8 cellular contexts compared by ENCODE assay signal in the genomic region with DNA sequence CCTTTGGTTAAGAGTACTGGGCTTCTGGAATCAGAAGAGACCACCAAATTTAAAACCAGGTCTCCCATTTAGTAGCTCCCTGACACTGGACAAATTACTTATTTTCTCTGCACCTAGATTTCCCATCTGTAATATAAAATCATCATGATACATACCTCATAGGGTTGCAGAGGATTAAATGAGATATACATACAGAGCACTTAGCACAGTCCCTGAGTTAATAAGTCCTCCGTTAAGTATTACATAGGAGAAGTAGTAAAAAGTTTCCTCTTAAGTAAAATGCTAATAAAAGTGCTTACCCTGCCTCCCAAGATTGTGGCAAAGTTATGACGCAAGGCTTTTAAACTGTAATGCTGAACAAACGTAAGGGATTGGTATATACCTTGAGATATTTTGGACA. TPM values are rescaled to one million over a fixed set of nuclear protein-coding genes. Genes with fewer than 3 reads are reported as not detected.
A peak's percentile ranks its signal among the peaks of the same experiment; 100 is the strongest.
DNase-seq lines count a peak whose midpoint lies in the region; ATAC-seq and TF ChIP-seq lines count a peak whose summit lies in the region.

No MANE protein-coding gene starts in this region.

- DNase-seq in heart right ventricle (no peak), Right ventricle myocardium superior (no peak), SJCRH30 (peak in 1 of 2 experiments; percentile 3), fibroblast of pulmonary artery (ENCODE audit: low read depth) (peak; percentile 16), gastrocnemius medialis (no peak), activated gamma-delta T cell (lab: John Stamatoyannopoulos, UW) (no peak), NCI-H2171 (lab: John Stamatoyannopoulos, UW) (no peak)

- no peak for TF ChIP-seq POLR2A in gastrocnemius medialis (IDR thresholded peaks at IDR 0.05)

- 0% methylated on average over 3 of the region's 3 CpGs for WGBS in heart right ventricle, 2 donors

- H3K27ac ChIP-seq in heart right ventricle (peak overlapping the region; percentile 35 to 85 (median 76)), SJCRH30 (peak overlapping the region; percentile 22; the same call in 1 of the 2 replicates), gastrocnemius medialis (peak overlapping the region in 3 of 4 donors; percentile 67 to 74 (median 74))

- ATAC-seq in heart right ventricle (peak in 3 of 8 donors; percentile 47 to 63 (median 58)), Right ventricle myocardium superior (ENCODE audit: poor library complexity) (no peak), gastrocnemius medialis (peak in 1 of 2 donors; percentile 14), HG03139 (IDR thresholded peaks at IDR 0.05; ENCODE audit: unreplicated experiment) (no peak)

- peaks cover 0 to 6% (median 0%) of the 10 kb centered on the region in 11 donors for H3K9me3 ChIP-seq in heart right ventricle
- no peaks in the 10 kb centered on the region for H3K9me3 ChIP-seq in SJCRH30 (replicated peaks)
- no peaks in the 10 kb centered on the region for H3K9me3 ChIP-seq in gastrocnemius medialis

- H3K36me3 ChIP-seq in heart right ventricle (no peaks in the 10 kb centered on the region), SJCRH30 (no peaks in the 10 kb centered on the region), gastrocnemius medialis (no peaks in the 10 kb centered on the region)

- peaks cover 0 to 14% (median 0%) of the 10 kb centered on the region in 7 donors for H3K27me3 ChIP-seq in heart right ventricle
- H3K27me3 ChIP-seq in SJCRH30 = no peaks in the 10 kb centered on the region
- no peaks in the 10 kb centered on the region for H3K27me3 ChIP-seq in gastrocnemius medialis

- H3K4me3 ChIP-seq in heart right ventricle = peak overlapping the region; percentile 34 to 73 (median 63)
- peak overlapping the region; percentile 98 for H3K4me3 ChIP-seq in SJCRH30
- H3K4me3 ChIP-seq in fibroblast of pulmonary artery (replicated peaks; ENCODE audit: low read depth, low read length) = peak overlapping the region; percentile 77
- peak overlapping the region; percentile 52 to 66 (median 62) for H3K4me3 ChIP-seq in gastrocnemius medialis

- intact Hi-C loops in heart right ventricle (cut with DNase I) = loop anchor here in 1 of 10 donors (10.0 kb wide), 1 partner anchor 732 kb away; no protein-coding TSS in a partner anchor
- intact Hi-C loops in Right ventricle myocardium superior (cut with DNase I) = no loop called here
- intact Hi-C loops in gastrocnemius medialis (cut with DNase I; ENCODE audit: low total_unique reads) = no loop called here

- H3K4me1 ChIP-seq in heart right ventricle = peaks cover 0 to 10% (median 6%) of the 10 kb centered on the region in 9 donors
- peaks cover 9% of the 10 kb centered on the region; the same call in 1 of the 2 replicates for H3K4me1 ChIP-seq in SJCRH30
- H3K4me1 ChIP-seq in gastrocnemius medialis = no peaks in the 10 kb centered on the region

- in situ Hi-C loops in gastrocnemius medialis (cut with MboI; ENCODE audit: low sequenced_read_pairs in 4 of 4) = no loop called here

- TF ChIP-seq CTCF in heart right ventricle (IDR thresholded peaks at IDR 0.05) (no peak), fibroblast of pulmonary artery (IDR thresholded peaks at IDR 0.05; ENCODE audit: low read length, missing control alignments) (no peak), gastrocnemius medialis (IDR thresholded peaks at IDR 0.05 in 4 of 5, conservative IDR thresholded peaks at IDR 0.05 in 1 of 5) (no peak)

RNA-seq across cellular contexts. Expression of gene CHIC1, which starts 0.5 kb away (rescaled TPM):
- total RNA-seq in heart right ventricle (10 to 100 TPM; 10.1 to 15.3 (median 12.0) TPM), Right ventricle myocardium superior (11.2 TPM), gastrocnemius medialis (1 to 10 TPM; 1.8 to 6.6 (median 4.8) TPM)
- 1 to 10 TPM; 2.4 to 3.7 TPM for polyA plus RNA-seq in heart right ventricle
- 10.6 and 12.9 TPM in 2 replicates for total RNA-seq in SJCRH30 (2014; rRNA removed; shearing (Covaris generic))

Comparison
In these comparisons a context has a peak if more than half of its experiments do, and no peak if none do; other contexts are left out.
1. H3K27ac ChIP-seq: peak in every context shown above with its lines; median percentile 76 in heart right ventricle; 74 in gastrocnemius medialis; 22 in SJCRH30.